8 cellular contexts compared by ENCODE assay signal in the genomic region with DNA sequence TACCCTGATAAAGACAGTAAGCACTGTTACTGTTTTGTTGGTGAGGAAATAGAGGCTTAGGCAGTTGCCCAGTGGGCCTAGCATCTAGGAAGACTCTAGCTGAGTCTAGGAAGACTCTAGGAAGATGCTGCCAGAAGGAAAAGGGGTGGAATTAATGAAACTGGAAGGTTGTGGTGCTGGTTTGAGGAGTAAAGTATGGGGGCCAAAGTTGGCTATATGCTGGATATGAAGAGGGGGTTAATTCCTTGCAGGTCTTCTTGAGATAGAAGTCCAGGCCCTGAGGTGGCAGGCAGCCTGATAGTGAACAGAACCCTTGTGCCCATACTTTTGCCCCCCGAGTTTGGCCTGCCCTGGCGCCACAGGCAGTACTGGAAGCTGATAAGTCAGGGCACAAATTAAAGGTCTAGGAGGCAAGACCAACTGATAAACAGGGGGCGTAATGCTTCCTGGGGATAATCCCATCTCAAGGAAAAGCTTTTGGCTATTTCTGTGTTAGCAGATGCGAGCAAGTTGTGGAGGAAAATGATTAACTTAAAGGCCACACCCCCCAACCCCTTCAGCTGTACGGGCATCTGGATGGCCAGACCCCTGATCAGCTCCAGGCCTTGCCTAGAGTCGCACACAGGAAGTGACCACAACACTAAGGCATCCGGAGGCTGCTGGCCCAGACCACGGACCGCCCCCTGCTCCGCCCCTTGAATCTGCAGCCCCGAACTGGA. TPM values are rescaled to one million over a fixed set of nuclear protein-coding genes. Genes with fewer than 3 reads are reported as not detected.
DNase-seq lines count a peak whose midpoint lies in the region; ATAC-seq and TF ChIP-seq lines count a peak whose summit lies in the region.

No MANE protein-coding gene starts in this region.

- no peaks in the 10 kb centered on the region; the same call in 1 of the 2 replicates for H3K36me3 ChIP-seq in KMS-11 (ENCODE audit: insufficient read depth)

- peak; percentile 45 for DNase-seq in NCI-H146 (lab: John Stamatoyannopoulos, UW)
- DNase-seq in NCI-H146 treated with DMSO at 0.1 percent for 48 hours (lab: John Stamatoyannopoulos, UW; ENCODE audit: unreplicated experiment): no peak
- peak; percentile 37 for DNase-seq in T-helper 22 cell (ENCODE audit: low read depth)
- peak; percentile 97 for DNase-seq in dermis blood vessel endothelial cell
- DNase-seq in left colon: peak; percentile 91 to 95
- peak; percentile 24 for DNase-seq in stimulated activated CD4-positive, alpha-beta T cell treated with anti-CD3 and anti-CD28 coated beads, Interleukin-4, amount 100 ng/mL, for 1 hour

- no peaks in the 10 kb centered on the region for H4K20me1 ChIP-seq in KMS-11 (ENCODE audit: insufficient read depth)

- no peak for TF ChIP-seq CTCF in KMS-11 (conservative IDR thresholded peaks at IDR 0.05; ENCODE audit: low read depth, low read length)

- H3K4me2 ChIP-seq in KMS-11: peak overlapping the region; percentile 96

- H3K4me3 ChIP-seq in KMS-11 (IDR thresholded peaks at IDR 0.05; ENCODE audit: insufficient read depth, low read depth, low read length): no peak overlapping the region

- no peak overlapping the region for H2AFZ ChIP-seq in KMS-11 (ENCODE audit: low read depth)

- peak overlapping the region; percentile 48 for H3K27ac ChIP-seq in KMS-11

- peaks cover 52% of the 10 kb centered on the region for H3K79me2 ChIP-seq in KMS-11 (ENCODE audit: insufficient read depth, low read depth)

- no peak overlapping the region for H3K9ac ChIP-seq in KMS-11

- peak; percentile 48 for ATAC-seq in GM21825 (IDR thresholded peaks at IDR 0.05; ENCODE audit: unreplicated experiment)
- peak; percentile 50 for ATAC-seq in left colon

- intact Hi-C loops in left colon (cut with DNase I, micrococcal nuclease): no loop called here

- peaks cover 61% of the 10 kb centered on the region for H3K4me1 ChIP-seq in KMS-11 (ENCODE audit: low read depth, poor library complexity, severe bottlenecking)

- H3K27me3 ChIP-seq in KMS-11 (ENCODE audit: insufficient read depth, low read depth): no peaks in the 10 kb centered on the region

RNA-seq across cellular contexts. Expression of gene ILK, which starts 3.1 kb away (rescaled TPM):
- total RNA-seq in dermis blood vessel endothelial cell (163 and 202 TPM in 2 replicates), left colon (100 to 1,000 TPM in 1 of 2 donors, 10 to 100 TPM in 1; 92.7 to 149 TPM)

RNA-seq across cellular contexts. Expression of gene RRP8, which starts 3.2 kb away (rescaled TPM):
- total RNA-seq in dermis blood vessel endothelial cell (15.1 and 16.0 TPM in 2 replicates), left colon (10 to 100 TPM; 16.5 to 16.8 TPM)

RNA-seq across cellular contexts. Expression of gene TAF10, which starts 5.4 kb away (rescaled TPM):
- total RNA-seq in dermis blood vessel endothelial cell (27.5 and 34.2 TPM in 2 replicates), left colon (100 to 1,000 TPM; 113 to 146 TPM)

RNA-seq across cellular contexts. Expression of gene TPP1, which starts 12.6 kb away (rescaled TPM):
- total RNA-seq in dermis blood vessel endothelial cell (137 and 197 TPM in 2 replicates), left colon (100 to 1,000 TPM in 1 of 2 donors, 10 to 100 TPM in 1; 71.7 to 105 TPM)

RNA-seq across cellular contexts. Expression of gene DCHS1, which starts 49.0 kb away (rescaled TPM):
- total RNA-seq in dermis blood vessel endothelial cell: 61.8 and 81.7 TPM in 2 replicates
- 1 to 10 TPM; 2.8 to 7.6 TPM for total RNA-seq in left colon
